Comparison of ENCODE assay signal across 14 cellular contexts in genomic region chr3:42287423-42287822, GRCh38. TPM values are rescaled to one million over a fixed set of nuclear protein-coding genes. Genes with fewer than 3 reads are reported as not detected.
"Had no signal": no experiment of that assay in that cellular context is flagged by ENCODE, and none has a peak within 500 bp of the region (broad histone marks: within the 10 kb centered on the region; RNA-seq: fewer than 3 reads in every experiment).

No MANE protein-coding gene starts in this region.

RNA-seq across cellular contexts. Expression of gene CCK, which starts 21.4 kb away (rescaled TPM):
- total RNA-seq: kidney, left cardiac atrium, left colon, left lobe of liver, left ventricle myocardium inferior, left ventricle myocardium superior, lower lobe of right lung, lung microvascular endothelial cell, mesothelial cell of epicardium, mononuclear cell, myocyte had no signal
- polyA plus RNA-seq: hepatocyte, immature natural killer cell, liver had no signal
